1 cellular context compared by ENCODE assay signal in the genomic region with DNA sequence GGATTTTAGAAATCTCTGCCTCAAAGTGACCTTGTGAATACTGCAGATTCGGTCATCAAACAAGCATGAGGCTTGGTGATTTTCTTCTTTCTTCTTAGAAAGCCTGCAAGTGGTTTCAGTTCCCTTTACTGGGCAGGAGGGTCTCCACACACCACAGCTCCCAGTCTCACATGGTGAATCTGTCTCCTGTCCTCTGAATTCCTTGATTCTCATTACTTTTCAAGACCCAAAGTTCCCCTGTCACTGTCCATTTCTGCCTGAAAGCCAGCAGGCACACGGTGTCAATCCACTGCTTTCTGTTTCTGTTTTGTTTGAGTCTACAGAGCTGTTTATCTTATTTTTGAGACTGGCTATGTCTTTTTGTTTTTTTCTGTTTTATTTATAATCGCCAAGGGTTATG.
TF ChIP-seq lines count a peak whose summit lies in the region.

No MANE protein-coding gene starts in this region.

TF ChIP-seq in GM12878, 131 proteins besides CTCF, POLR2A, EP300 and RAD21 (continued from another document and continues in another):
- TF ChIP-seq SKIL (IDR thresholded peaks at IDR 0.05; ENCODE audit: low read depth, poor library complexity, severe bottlenecking) = no peak
- TF ChIP-seq IRF5 (IDR thresholded peaks at IDR 0.05; ENCODE audit: borderline replicate concordance) = no peak
- TF ChIP-seq POLR2AphosphoS5 (IDR thresholded peaks at IDR 0.05; ENCODE audit: low read length) = no peak
- 0 out of 2 replicates have a peak, but pooled peaks have one; percentile 22 for TF ChIP-seq BCL11A (IDR thresholded peaks at IDR 0.05; ENCODE audit: low read depth, low read length)
- no peak for TF ChIP-seq HDAC2 (IDR thresholded peaks at IDR 0.05)
- TF ChIP-seq, protein P1, sequence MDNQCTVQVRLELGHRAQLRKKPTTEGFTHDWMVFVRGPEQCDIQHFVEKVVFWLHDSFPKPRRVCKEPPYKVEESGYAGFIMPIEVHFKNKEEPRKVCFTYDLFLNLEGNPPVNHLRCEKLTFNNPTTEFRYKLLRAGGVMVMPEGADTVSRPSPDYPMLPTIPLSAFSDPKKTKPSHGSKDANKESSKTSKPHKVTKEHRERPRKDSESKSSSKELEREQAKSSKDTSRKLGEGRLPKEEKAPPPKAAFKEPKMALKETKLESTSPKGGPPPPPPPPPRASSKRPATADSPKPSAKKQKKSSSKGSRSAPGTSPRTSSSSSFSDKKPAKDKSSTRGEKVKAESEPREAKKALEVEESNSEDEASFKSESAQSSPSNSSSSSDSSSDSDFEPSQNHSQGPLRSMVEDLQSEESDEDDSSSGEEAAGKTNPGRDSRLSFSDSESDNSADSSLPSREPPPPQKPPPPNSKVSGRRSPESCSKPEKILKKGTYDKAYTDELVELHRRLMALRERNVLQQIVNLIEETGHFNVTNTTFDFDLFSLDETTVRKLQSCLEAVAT (IDR thresholded peaks at IDR 0.05) = no peak
- peak; percentile 31; the same call in 1 of the 2 replicates for TF ChIP-seq NFIC (IDR thresholded peaks at IDR 0.05; ENCODE audit: low read depth, low read length)
- no peak for TF ChIP-seq YBX1 (IDR thresholded peaks at IDR 0.05)
- TF ChIP-seq KDM1A (IDR thresholded peaks at IDR 0.05; ENCODE audit: borderline replicate concordance) = no peak
- TF ChIP-seq ZNF24 (IDR thresholded peaks at IDR 0.05) = no peak
- TF ChIP-seq YY1 (IDR thresholded peaks at IDR 0.05; ENCODE audit: low read depth, low read length) = no peak
- TF ChIP-seq SMAD1 (IDR thresholded peaks at IDR 0.05; ENCODE audit: low read depth, partially characterized antibody) = no peak
- no peak for TF ChIP-seq TAF1 (IDR thresholded peaks at IDR 0.05; ENCODE audit: borderline replicate concordance, low read depth, low read length)
- no peak for TF ChIP-seq CBFB (IDR thresholded peaks at IDR 0.05; ENCODE audit: low read depth)
- TF ChIP-seq PAX8 (IDR thresholded peaks at IDR 0.05) = no peak
- TF ChIP-seq KLF5 (IDR thresholded peaks at IDR 0.05; ENCODE audit: partially characterized antibody) = no peak
- TF ChIP-seq SPI1 (IDR thresholded peaks at IDR 0.05; ENCODE audit: borderline replicate concordance, insufficient read depth, low read depth, low read length) = peak; percentile 98
- TF ChIP-seq SUPT20H (IDR thresholded peaks at IDR 0.05; ENCODE audit: borderline replicate concordance, control insufficient read depth, low read depth, low read length) = no peak
- no peak for TF ChIP-seq TBL1XR1 (IDR thresholded peaks at IDR 0.05; ENCODE audit: low read depth, low read length)
- no peak for TF ChIP-seq PRDM15 (CRISPR knock-in tag; IDR thresholded peaks at IDR 0.05)
- TF ChIP-seq REST (IDR thresholded peaks at IDR 0.05; ENCODE audit: low read depth, low read length) = no peak
- TF ChIP-seq EZH2 (IDR thresholded peaks at IDR 0.05; ENCODE audit: borderline replicate concordance, control insufficient read depth, low read depth, low read length) = no peak
- TF ChIP-seq CHD2 (IDR thresholded peaks at IDR 0.05; ENCODE audit: borderline replicate concordance, low read depth, low read length) = no peak
- TF ChIP-seq, protein P2, sequence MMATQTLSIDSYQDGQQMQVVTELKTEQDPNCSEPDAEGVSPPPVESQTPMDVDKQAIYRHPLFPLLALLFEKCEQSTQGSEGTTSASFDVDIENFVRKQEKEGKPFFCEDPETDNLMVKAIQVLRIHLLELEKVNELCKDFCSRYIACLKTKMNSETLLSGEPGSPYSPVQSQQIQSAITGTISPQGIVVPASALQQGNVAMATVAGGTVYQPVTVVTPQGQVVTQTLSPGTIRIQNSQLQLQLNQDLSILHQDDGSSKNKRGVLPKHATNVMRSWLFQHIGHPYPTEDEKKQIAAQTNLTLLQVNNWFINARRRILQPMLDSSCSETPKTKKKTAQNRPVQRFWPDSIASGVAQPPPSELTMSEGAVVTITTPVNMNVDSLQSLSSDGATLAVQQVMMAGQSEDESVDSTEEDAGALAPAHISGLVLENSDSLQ (IDR thresholded peaks at IDR 0.05) = peak; percentile 69; the same call in 1 of the 2 replicates
- no peak for TF ChIP-seq MYC (IDR thresholded peaks at IDR 0.05; ENCODE audit: insufficient read depth, insufficient read length, insufficient replicate concordance, low read length, severe bottlenecking)
- TF ChIP-seq RB1 (IDR thresholded peaks at IDR 0.05; ENCODE audit: borderline replicate concordance) = no peak
- no peak for TF ChIP-seq HCFC1 (IDR thresholded peaks at IDR 0.05; ENCODE audit: low read length)
- TF ChIP-seq, protein P3, sequence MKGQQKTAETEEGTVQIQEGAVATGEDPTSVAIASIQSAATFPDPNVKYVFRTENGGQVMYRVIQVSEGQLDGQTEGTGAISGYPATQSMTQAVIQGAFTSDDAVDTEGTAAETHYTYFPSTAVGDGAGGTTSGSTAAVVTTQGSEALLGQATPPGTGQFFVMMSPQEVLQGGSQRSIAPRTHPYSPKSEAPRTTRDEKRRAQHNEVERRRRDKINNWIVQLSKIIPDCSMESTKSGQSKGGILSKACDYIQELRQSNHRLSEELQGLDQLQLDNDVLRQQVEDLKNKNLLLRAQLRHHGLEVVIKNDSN (IDR thresholded peaks at IDR 0.05; ENCODE audit: borderline replicate concordance, extremely low read length, insufficient read depth, low read depth, low read length) = no peak
- TF ChIP-seq FOXM1 (IDR thresholded peaks at IDR 0.05; ENCODE audit: low read depth, low read length) = no peak
- no peak for TF ChIP-seq ZZZ3 (IDR thresholded peaks at IDR 0.05; ENCODE audit: control insufficient read depth, insufficient read length, low read depth)
- no peak for TF ChIP-seq NFXL1 (IDR thresholded peaks at IDR 0.05; ENCODE audit: borderline replicate concordance)
- TF ChIP-seq TCF3 (IDR thresholded peaks at IDR 0.05; ENCODE audit: borderline replicate concordance, insufficient read depth, low read depth, low read length) = no peak
- TF ChIP-seq TCF7 (IDR thresholded peaks at IDR 0.05; ENCODE audit: borderline replicate concordance) = no peak
- no peak for TF ChIP-seq PBX3 (IDR thresholded peaks at IDR 0.05; ENCODE audit: insufficient replicate concordance, low read depth, low read length)
- no peak for TF ChIP-seq MEF2B (IDR thresholded peaks at IDR 0.05; ENCODE audit: partially characterized antibody, poor library complexity, severe bottlenecking)
- no peak; the same call in 1 of the 2 replicates for TF ChIP-seq IKZF1 (conservative IDR thresholded peaks at IDR 0.05)
- no peak for TF ChIP-seq ASH2L (IDR thresholded peaks at IDR 0.05; ENCODE audit: borderline replicate concordance, low read depth)
- peak; percentile 44; the same call in 1 of the 2 replicates for TF ChIP-seq DPF2 (IDR thresholded peaks at IDR 0.05)
- no peak for TF ChIP-seq E2F4 (IDR thresholded peaks at IDR 0.05; ENCODE audit: low read depth, low read length)
- no peak for TF ChIP-seq CBX5 (IDR thresholded peaks at IDR 0.05; ENCODE audit: low read depth)
- TF ChIP-seq BMI1 (IDR thresholded peaks at IDR 0.05; ENCODE audit: borderline replicate concordance) = no peak
- no peak for TF ChIP-seq SIX5 (IDR thresholded peaks at IDR 0.05; ENCODE audit: low read depth, low read length, severe bottlenecking)
- TF ChIP-seq EED (IDR thresholded peaks at IDR 0.05; ENCODE audit: low read depth) = peak; percentile 60
- TF ChIP-seq FOS (IDR thresholded peaks at IDR 0.05; ENCODE audit: borderline replicate concordance, extremely low read depth, insufficient read length) = no peak
